In the genomic region with DNA sequence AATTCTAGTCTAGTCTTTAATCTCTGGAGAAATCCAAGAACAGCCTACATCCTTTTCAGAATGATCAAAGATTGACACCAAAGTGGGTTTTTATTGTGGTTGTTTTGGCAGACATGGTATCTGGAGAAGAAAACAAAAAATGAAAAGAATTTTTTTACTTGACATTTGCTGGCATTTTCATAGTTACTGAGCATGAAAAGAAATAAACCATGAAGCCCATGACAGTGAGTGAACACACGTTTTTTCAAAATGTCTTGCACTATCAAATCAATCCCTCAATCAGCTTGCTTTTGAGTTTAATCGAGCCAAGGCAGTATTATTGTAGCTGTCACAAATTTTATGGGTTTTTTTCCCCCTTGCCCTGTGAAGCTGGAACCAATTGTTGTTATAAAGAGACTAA, we compare ENCODE assay signal across 28 cellular contexts.
"Had no signal": no experiment of that assay in that cellular context is flagged by ENCODE, and none has a peak within 500 bp of the region (broad histone marks: within the 10 kb centered on the region; RNA-seq: fewer than 3 reads in every experiment).

No MANE protein-coding gene starts in this region.

- ATAC-seq: gastrocnemius medialis; heart left ventricle; left lung; naive thymus-derived CD4-positive, alpha-beta T cell; right cardiac atrium; stimulated activated memory B cell treated with anti-CD40 and anti-IgM and Interleukin-4, amounts not matched to agents 10 μg/mL and 1 μg/mL and 100 μg/mL, for 72 hours; stimulated activated naive CD8-positive, alpha-beta T cell treated with anti-CD3 and anti-CD28 coated beads, Interleukin-15, Interleukin-2, amounts not matched to agents 100 U/mL and 50 U/mL, for 24 hours had no signal

- H3K27me3 ChIP-seq: colonic mucosa, gastrocnemius medialis, heart left ventricle, left lung, sigmoid colon, testis had no signal

- H3K4me3 Mint-ChIP-seq: central memory CD8-positive, alpha-beta T cell; dendritic cell treated with granulocyte-macrophage colony-stimulating factor and Interleukin-4, amounts not matched to agents 40 ng/mL and 50 ng/mL, for 4 days; naive thymus-derived CD4-positive, alpha-beta T cell; nephron progenitor cell; stimulated activated memory B cell treated with anti-CD40 and anti-IgM and Interleukin-4, amounts not matched to agents 10 μg/mL and 1 μg/mL and 100 μg/mL, for 72 hours; type B pancreatic cell had no signal

- H3K4me2 ChIP-seq: hepatocyte had no signal

- H3K79me2 ChIP-seq: hepatocyte, parathyroid adenoma had no signal

- H3K9me3 ChIP-seq: colonic mucosa, gastrocnemius medialis, heart left ventricle, left lung, prostate gland, sigmoid colon, spleen, testis, tibial artery had no signal

- H3K27me3 Mint-ChIP-seq: central memory CD8-positive, alpha-beta T cell; dendritic cell treated with granulocyte-macrophage colony-stimulating factor and Interleukin-4, amounts not matched to agents 40 ng/mL and 50 ng/mL, for 4 days had no signal

- H3K4me1 Mint-ChIP-seq: central memory CD8-positive, alpha-beta T cell; stimulated activated memory B cell treated with anti-CD40 and anti-IgM and Interleukin-4, amounts not matched to agents 10 μg/mL and 1 μg/mL and 100 μg/mL, for 72 hours had no signal

- H3K36me3 Mint-ChIP-seq: stimulated activated memory B cell treated with anti-CD40 and anti-IgM and Interleukin-4, amounts not matched to agents 10 μg/mL and 1 μg/mL and 100 μg/mL, for 72 hours had no signal

- DNase-seq: colonic mucosa; effector CD8-positive, alpha-beta T cell; foreskin fibroblast; gastrocnemius medialis; heart left ventricle; kidney; left lung; mesenchymal stem cell; midbrain; naive thymus-derived CD4-positive, alpha-beta T cell; nephron progenitor cell; occipital lobe; right cardiac atrium; sigmoid colon; spleen; stimulated activated CD4-positive, alpha-beta T cell treated with anti-CD3 and anti-CD28 coated beads, Interleukin-4, amount 100 ng/mL, for 4 hours; stimulated activated naive CD8-positive, alpha-beta T cell treated with anti-CD3 and anti-CD28 coated beads, Interleukin-15, Interleukin-2, amounts not matched to agents 100 U/mL and 50 U/mL, for 24 hours; substantia nigra; testis; tibial artery had no signal

- H3K9ac ChIP-seq: parathyroid adenoma had no signal

- H2AFZ ChIP-seq: hepatocyte, parathyroid adenoma had no signal

- H3K4me3 ChIP-seq: colonic mucosa, gastrocnemius medialis, heart left ventricle, hepatocyte, left lung, prostate gland, sigmoid colon, skin epidermis, spleen, testis, tibial artery had no signal

- H3K36me3 ChIP-seq: colonic mucosa, gastrocnemius medialis, heart left ventricle, left lung, prostate gland, sigmoid colon, spleen, tibial artery had no signal

- H3K9me3 Mint-ChIP-seq: dendritic cell treated with granulocyte-macrophage colony-stimulating factor and Interleukin-4, amounts not matched to agents 40 ng/mL and 50 ng/mL, for 4 days; nephron progenitor cell; stimulated activated memory B cell treated with anti-CD40 and anti-IgM and Interleukin-4, amounts not matched to agents 10 μg/mL and 1 μg/mL and 100 μg/mL, for 72 hours; type B pancreatic cell had no signal

- H3K27ac Mint-ChIP-seq: dendritic cell treated with granulocyte-macrophage colony-stimulating factor and Interleukin-4, amounts not matched to agents 40 ng/mL and 50 ng/mL, for 4 days; naive thymus-derived CD4-positive, alpha-beta T cell; nephron progenitor cell; stimulated activated memory B cell treated with anti-CD40 and anti-IgM and Interleukin-4, amounts not matched to agents 10 μg/mL and 1 μg/mL and 100 μg/mL, for 72 hours; type B pancreatic cell had no signal

- H3K27ac ChIP-seq: colonic mucosa, gastrocnemius medialis, heart left ventricle, hepatocyte, left lung, parathyroid adenoma, prostate gland, sigmoid colon, skin epidermis, spleen, testis, tibial artery had no signal

- H3K4me1 ChIP-seq: colonic mucosa, gastrocnemius medialis, left lung, parathyroid adenoma, prostate gland, spleen, testis, tibial artery had no signal
